In genomic region chr9:91734371-91734981, GRCh38 we compare ENCODE assay signal across 8 cellular contexts.
DNase-seq lines count a peak whose midpoint lies in the region; ATAC-seq lines count a peak whose summit lies in the region.

No MANE protein-coding gene starts in this region.

- H3K36me3 Mint-ChIP-seq in naive B cell = no peaks in the 10 kb centered on the region

- no peaks in the 10 kb centered on the region for H3K9me3 Mint-ChIP-seq in naive B cell

- peak; percentile 75 for DNase-seq in DMS 273 (lab: John Stamatoyannopoulos, UW; ENCODE audit: unreplicated experiment)
- no peak for DNase-seq in DMS 273 treated with DMSO at 0.1 percent for 48 hours (lab: John Stamatoyannopoulos, UW)
- DNase-seq in NCI-H128 (lab: John Stamatoyannopoulos, UW; ENCODE audit: unreplicated experiment) = peak; percentile 27
- peak; percentile 88 for DNase-seq in activated CD8-positive, alpha-beta memory T cell treated with anti-CD3 and anti-CD28 coated beads, Interleukin-2, amount 50 U/mL, for 48 hours
- peak; percentile 87 for DNase-seq in epidermal melanocyte (ENCODE audit: insufficient read length, low spot score)
- DNase-seq in naive B cell = peak; percentile 31
- DNase-seq in stimulated activated naive CD8-positive, alpha-beta T cell treated with anti-CD3 and anti-CD28 coated beads, Interleukin-15, Interleukin-2, amounts not matched to agents 100 U/mL and 50 U/mL, for 24 hours = peak; percentile 77

- ATAC-seq in naive B cell (ENCODE audit: low read depth in 2 of 2) (peak in 1 of 2 donors; percentile 32), GM18870 (IDR thresholded peaks at IDR 0.05; ENCODE audit: unreplicated experiment) (no peak)
- no peak for ATAC-seq in stimulated activated naive CD8-positive, alpha-beta T cell treated with anti-CD3 and anti-CD28 coated beads, Interleukin-15, Interleukin-2, amounts not matched to agents 100 U/mL and 50 U/mL, for 24 hours

- H3K27ac Mint-ChIP-seq in naive B cell = no peak overlapping the region

- no peak overlapping the region for H3K4me3 Mint-ChIP-seq in naive B cell

- H3K27me3 Mint-ChIP-seq in naive B cell = peaks cover 7 to 27% (median 14%) of the 10 kb centered on the region in 3 donors

- H3K4me1 Mint-ChIP-seq in naive B cell = no peaks in the 10 kb centered on the region
